Comparison of ENCODE assay signal across 15 cellular contexts in genomic region chr6:54282186-54282585, GRCh38. TPM values are rescaled to one million over a fixed set of nuclear protein-coding genes. Genes with fewer than 3 reads are reported as not detected.
A peak's percentile ranks its signal among the peaks of the same experiment; 100 is the strongest.
DNase-seq lines count a peak whose midpoint lies in the region; ATAC-seq, FAIRE-seq and TF ChIP-seq lines count a peak whose summit lies in the region.
"Had no signal": no experiment of that assay in that cellular context is flagged by ENCODE, and none has a peak within 500 bp of the region (broad histone marks: within the 10 kb centered on the region; RNA-seq: fewer than 3 reads in every experiment).

No MANE protein-coding gene starts in this region.

- POLR2A ChIA-PET in AG04450 (lab: Yijun Ruan, JAX): interaction anchor here (0.6 to 1.3 kb wide), 2 partner anchors 10 to 1238 kb away, joined by 3 read pairs; no protein-coding TSS in a partner anchor

- no peak for TF ChIP-seq EP300 in stomach (IDR thresholded peaks at IDR 0.05)

- CTCF ChIA-PET in AG04450 (lab: Charles Lee): interaction anchor here (0.9 kb wide), 1 partner anchor 17 kb away, joined by 3 read pairs; no protein-coding TSS in a partner anchor

- H3K27me3 Mint-ChIP-seq in astrocyte (ENCODE audit: low read depth, unreplicated experiment): no peaks in the 10 kb centered on the region

- H3K79me2 ChIP-seq in astrocyte (ENCODE audit: insufficient read depth, low read length): no peaks in the 10 kb centered on the region

- intact Hi-C loops in stomach (cut with DNase I; ENCODE audit: low total_unique reads): no loop called here

- H3K36me3 ChIP-seq in astrocyte (ENCODE audit: insufficient read depth, low read length): no peaks in the 10 kb centered on the region
- H3K36me3 ChIP-seq in stomach: no peaks in the 10 kb centered on the region
- H3K36me3 ChIP-seq: esophagus muscularis mucosa had no signal

- no peaks in the 10 kb centered on the region for H3K9me3 Mint-ChIP-seq in astrocyte (ENCODE audit: unreplicated experiment)

- peak overlapping the region; percentile 14 for H3K4me2 ChIP-seq in astrocyte (ENCODE audit: low read length)

- H3K27ac Mint-ChIP-seq in astrocyte (ENCODE audit: unreplicated experiment): peak overlapping the region; percentile 29
- H3K27ac Mint-ChIP-seq: T-helper 1 cell treated with Interleukin-12 subunit alpha and Interleukin-12 subunit beta and Interleukin-4 antibody, amounts not matched to agents 30 μg/mL and 1 μg/mL, for 36 hours had no signal

- H3K4me1 ChIP-seq in astrocyte (ENCODE audit: insufficient read depth, low read length) (peaks cover 3% of the 10 kb centered on the region), stomach (no peaks in the 10 kb centered on the region)
- H3K4me1 ChIP-seq: esophagus muscularis mucosa had no signal

- peak; percentile 50 for DNase-seq in AG04450 (ENCODE audit: low read depth, low spot score)
- peak; percentile 92 for DNase-seq in HT1080 (ENCODE audit: low read depth)
- DNase-seq in astrocyte (ENCODE audit: low read depth): peak; percentile 86
- peak; percentile 9 for DNase-seq in glomerular endothelial cell (ENCODE audit: extremely low read depth, low read depth, low spot score)
- DNase-seq in activated CD8-positive, alpha-beta memory T cell treated with anti-CD3 and anti-CD28 coated beads, Interleukin-2, amount 50 U/mL, for 4 hours: no peak
- DNase-seq in NCI-H2107 treated with DMSO at 0.1 percent for 48 hours (lab: John Stamatoyannopoulos, UW; ENCODE audit: unreplicated experiment): no peak
- DNase-seq in stomach: no peak
- DNase-seq: activated CD4-positive, alpha-beta T cell treated with anti-CD3 and anti-CD28 coated beads, Interleukin-2, amount 50 U/mL, for 4 hours; activated effector memory CD4-positive, alpha-beta T cell treated with anti-CD3 and anti-CD28 coated beads, Interleukin-2, amount 50 U/mL, for 16 hours; NCI-H2107 had no signal

- H3K4me3 Mint-ChIP-seq in astrocyte (ENCODE audit: unreplicated experiment): no peak overlapping the region
- H3K4me3 Mint-ChIP-seq: T-helper 1 cell treated with Interleukin-12 subunit alpha and Interleukin-12 subunit beta and Interleukin-4 antibody, amounts not matched to agents 30 μg/mL and 1 μg/mL, for 36 hours had no signal

- H3K9me3 ChIP-seq in AG04450 (ENCODE audit: control insufficient read depth, insufficient read depth, low read length) (no peaks in the 10 kb centered on the region), astrocyte (ENCODE audit: insufficient read depth, low read depth, low read length) (no peaks in the 10 kb centered on the region), stomach (no peaks in the 10 kb centered on the region)
- H3K9me3 ChIP-seq: esophagus muscularis mucosa had no signal

- TF ChIP-seq POLR2A in stomach (IDR thresholded peaks at IDR 0.05): no peak

- no peaks in the 10 kb centered on the region for H3K36me3 Mint-ChIP-seq in astrocyte (ENCODE audit: low read depth, unreplicated experiment)

- no peaks in the 10 kb centered on the region for H4K20me1 ChIP-seq in astrocyte (ENCODE audit: insufficient read depth, low read length)

- H3K4me1 Mint-ChIP-seq in astrocyte (ENCODE audit: low read depth, unreplicated experiment): peaks cover 19% of the 10 kb centered on the region

- no peak overlapping the region for H2AFZ ChIP-seq in astrocyte (ENCODE audit: low read depth, low read length)

- 65 to 84% (median 83%) methylated on average over 1 of the region's 1 CpG for WGBS in stomach, 5 donors

- H3K4me3 ChIP-seq in AG04450 (ENCODE audit: low read depth, low read length) (no peak overlapping the region), astrocyte (ENCODE audit: insufficient read depth, low read depth, low read length) (no peak overlapping the region), stomach (no peak overlapping the region)
- H3K4me3 ChIP-seq: esophagus muscularis mucosa had no signal

- no peak for ATAC-seq in GM18511 (IDR thresholded peaks at IDR 0.05; ENCODE audit: unreplicated experiment)

- H3K27me3 ChIP-seq in AG04450 (ENCODE audit: control insufficient read depth, insufficient read depth, low read length) (no peaks in the 10 kb centered on the region), astrocyte (ENCODE audit: insufficient read depth, low read length) (no peaks in the 10 kb centered on the region), stomach (no peaks in the 10 kb centered on the region)
- H3K27me3 ChIP-seq: esophagus muscularis mucosa had no signal

- TF ChIP-seq CTCF in AG04450 (IDR thresholded peaks at IDR 0.05; ENCODE audit: low read depth, low read length) (no peak), astrocyte (IDR thresholded peaks at IDR 0.05; ENCODE audit: insufficient read depth, low read depth, low read length) (no peak), stomach (IDR thresholded peaks at IDR 0.05) (no peak)

- FAIRE-seq in astrocyte (lab: Jason Lieb, UNC): peak; percentile 99

- H3K9ac ChIP-seq in astrocyte (ENCODE audit: low read length): no peak overlapping the region

- H3K27ac ChIP-seq in AG04450 (ENCODE audit: low read depth, low read length) (no peak overlapping the region), astrocyte (ENCODE audit: low read depth, low read length) (peak overlapping the region; percentile 29), stomach (no peak overlapping the region)
- H3K27ac ChIP-seq: C4-2B, esophagus muscularis mucosa had no signal

RNA-seq across cellular contexts. Expression of gene TINAG, which starts 26.1 kb away (rescaled TPM):
- polyA plus RNA-seq in AG04450 (2011; rRNA removed) (not detected in 2 replicates), stomach (not detected)
- polyA minus RNA-seq in AG04450 (2011; rRNA and poly(A)+ RNA removed): not detected in 2 replicates
- total RNA-seq in HT1080 (2014; rRNA removed; shearing (Covaris generic)): not detected in 2 replicates
- polyA plus RNA-seq in HT1080 (2015; cell fraction: cytosol; rRNA removed): not detected in 2 replicates
- polyA plus RNA-seq in HT1080 (2015; cell fraction: nucleus; rRNA removed): not detected in 2 replicates
- total RNA-seq in astrocyte (not detected in 2 replicates), glomerular endothelial cell (4.8 TPM in 1 of 2 replicates, not detected in the other), stomach (1 to 10 TPM in 2 of 5 donors, not detected in 3; 2.2 to 3.5 TPM)
- total RNA-seq: esophagus muscularis mucosa, posterior vena cava had no signal

Comparison
In these comparisons a context has a peak if more than half of its experiments do, and no peak if none do; other contexts are left out.
1. DNase-seq: peak in AG04450 (single experiment), HT1080 (single experiment), astrocyte (single experiment) and glomerular endothelial cell (single experiment); none in activated CD8-positive, alpha-beta memory T cell treated with anti-CD3 and anti-CD28 coated beads, Interleukin-2, amount 50 U/mL, for 4 hours (single experiment), NCI-H2107 treated with DMSO at 0.1 percent for 48 hours (single experiment) and stomach (single experiment).